Comparison of ENCODE assay signal across 9 cellular contexts in the genomic region with DNA sequence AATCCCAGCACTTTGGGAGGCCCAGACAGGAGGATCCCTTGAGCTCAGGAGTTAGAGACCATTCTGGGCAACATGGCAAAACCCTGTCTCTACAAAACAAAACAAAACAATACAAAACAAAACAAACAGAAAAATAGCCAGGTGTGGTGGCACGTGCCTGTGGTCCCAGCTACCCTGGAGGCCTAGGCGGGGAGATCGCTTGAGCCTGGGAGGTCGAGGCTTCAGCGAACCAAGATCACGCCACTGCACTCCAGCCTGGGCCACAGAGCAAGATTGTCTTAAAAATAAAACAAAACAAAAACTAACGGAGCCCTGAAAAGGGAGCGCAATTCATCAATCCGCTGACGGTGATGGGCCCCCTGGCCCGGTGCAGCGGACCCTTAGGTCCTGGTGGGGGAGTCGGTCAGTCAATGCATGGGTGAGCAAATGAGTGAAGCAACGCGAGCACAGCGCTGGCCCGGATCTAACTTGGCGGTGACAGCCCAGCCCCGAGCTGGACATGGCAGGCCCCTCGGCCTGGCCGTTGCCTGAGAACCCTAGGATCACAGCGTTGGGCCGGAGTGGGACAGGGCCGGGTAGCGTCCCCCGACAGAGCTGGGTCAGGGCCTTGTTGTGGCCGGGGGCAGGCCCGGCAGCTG. TPM values are rescaled to one million over a fixed set of nuclear protein-coding genes. Genes with fewer than 3 reads are reported as not detected.
A peak's percentile ranks its signal among the peaks of the same experiment; 100 is the strongest.
DNase-seq lines count a peak whose midpoint lies in the region; ATAC-seq, FAIRE-seq and TF ChIP-seq lines count a peak whose summit lies in the region.
"Had no signal": no experiment of that assay in that cellular context is flagged by ENCODE, and none has a peak within 500 bp of the region (broad histone marks: within the 10 kb centered on the region; RNA-seq: fewer than 3 reads in every experiment).

No MANE protein-coding gene starts in this region.

- H3K9me3 ChIP-seq in HepG2 (ENCODE audit: low read length), result no peaks in the 10 kb centered on the region
- no peaks in the 10 kb centered on the region for H3K9me3 ChIP-seq in upper lobe of left lung
- no peaks in the 10 kb centered on the region for H3K9me3 ChIP-seq in HAP-1

- WGBS in HepG2 (ENCODE audit: low lambda C conversion rate), result 21% methylated on average over 15 of the region's 28 CpGs
- WGBS in upper lobe of left lung, 2 donors, result 45 to 53% methylated on average over 16 to 23 of the region's 28 CpGs

- ATAC-seq in GM18909 (IDR thresholded peaks at IDR 0.05; ENCODE audit: poor library complexity, unreplicated experiment), result peak; percentile 9
- peak; percentile 87 for ATAC-seq in HepG2
- peak; percentile 63 to 73 for ATAC-seq in upper lobe of left lung (ENCODE audit: low FRiP score in 2 of 2)

- H3K36me3 ChIP-seq in KMS-11 (ENCODE audit: insufficient read depth) (no peaks in the 10 kb centered on the region), HepG2 (replicated peaks in 1 of 2; ENCODE audit: control insufficient read depth in 1 of 2, insufficient read depth in 2 of 2, low read length in 2 of 2) (no peaks in the 10 kb centered on the region), upper lobe of left lung (no peaks in the 10 kb centered on the region), HAP-1 (replicated peaks) (no peaks in the 10 kb centered on the region)

- CTCF ChIA-PET in AG04449 (lab: Yijun Ruan, JAX), result interaction anchor here (1.0 to 1.4 kb wide), 5 partner anchors 11 to 221 kb away, joined by 3 to 5 read pairs (median 4); no protein-coding TSS in a partner anchor
- CTCF ChIA-PET in HepG2 (lab: Yijun Ruan, JAX; ENCODE audit: low intra/inter-chr PET ratio, low total read pairs), result no interaction called here

- DNase-seq in AG04449 (ENCODE audit: low read depth, low spot score) (no peak), caudate nucleus (lab: John Stamatoyannopoulos, UW) (peak in 9 of 61 donors; percentile 8 to 61 (median 22)), HepG2 (ENCODE audit: low spot score) (peak; percentile 41), upper lobe of left lung (peak in 1 of 2 donors; percentile 46), SK-N-DZ (ENCODE audit: low spot score) (no peak), HAP-1 (ENCODE audit: low spot score in 2 of 2) (no peak)

- TF ChIP-seq CTCF in AG04449 (IDR thresholded peaks at IDR 0.05; ENCODE audit: insufficient read depth, low read length, missing control alignments) (no peak), KMS-11 (conservative IDR thresholded peaks at IDR 0.05; ENCODE audit: low read depth, low read length) (no peak), HepG2 (CRISPR knock-in tag; IDR thresholded peaks at IDR 0.05) (peak; percentile 35; the same call in 1 of the 2 replicates), upper lobe of left lung (IDR thresholded peaks at IDR 0.05) (peak in 1 of 6 experiments; percentile 4)

- in situ Hi-C loops in HepG2 (cut with HindIII; ENCODE audit: extremely low pct_ligation_motif_present, low pct_unique_long_range_greater_than_20kb), result no loop called here
- in situ Hi-C loops in HAP-1 (cut with MboI; ENCODE audit: low sequenced_read_pairs), result no loop called here

- peak overlapping the region; percentile 97 for H2AFZ ChIP-seq in KMS-11 (ENCODE audit: low read depth)
- no peak overlapping the region for H2AFZ ChIP-seq in HepG2 (ENCODE audit: low read length)

- POLR2A ChIA-PET in AG04449 (lab: Yijun Ruan, JAX) (interaction anchor here (0.5 kb wide), 1 partner anchor 49 kb away, joined by 3 read pairs; no protein-coding TSS in a partner anchor), HepG2 (lab: Yijun Ruan, JAX) (interaction anchor here (0.6 to 1.5 kb wide), 8 partner anchors 11 to 228 kb away, joined by 3 to 9 read pairs (median 4); a partner anchor contains a TSS)

- TF ChIP-seq POLR2A in HepG2 (IDR thresholded peaks at IDR 0.05; ENCODE audit: insufficient read depth in 1 of 2, low read depth in 2 of 2, low read length in 2 of 2), result peak in 1 of 2 experiments; percentile 41; a peak in 1 of 4 replicates
- TF ChIP-seq POLR2A in upper lobe of left lung (IDR thresholded peaks at IDR 0.05), result no peak

- no peak for TF ChIP-seq EP300 in HepG2 (IDR thresholded peaks at IDR 0.05; ENCODE audit: low read depth in 2 of 2, low read length in 2 of 2)
- TF ChIP-seq EP300 in HepG2 (CRISPR knock-in tag; IDR thresholded peaks at IDR 0.05; ENCODE audit: borderline replicate concordance), result no peak
- TF ChIP-seq EP300 in upper lobe of left lung (IDR thresholded peaks at IDR 0.05), result no peak

- BruUV-seq in HepG2 (replicated peaks; lab: Mats Ljungman, UMichigan), result no TSS peak

- H3K79me2 ChIP-seq in KMS-11 (ENCODE audit: insufficient read depth, low read depth) (no peaks in the 10 kb centered on the region), HepG2 (ENCODE audit: insufficient read depth, low read length) (no peaks in the 10 kb centered on the region)

- peak overlapping the region; percentile 61 for H3K4me3 ChIP-seq in AG04449 (ENCODE audit: low read depth, low read length)
- H3K4me3 ChIP-seq in KMS-11 (IDR thresholded peaks at IDR 0.05; ENCODE audit: insufficient read depth, low read depth, low read length), result no peak overlapping the region
- peak overlapping the region; percentile 78 to 87 (median 79) for H3K4me3 ChIP-seq in HepG2 (replicated peaks in 1 of 3; ENCODE audit: insufficient read depth in 1 of 3, low read depth in 2 of 3, low read length in 3 of 3)
- H3K4me3 ChIP-seq in upper lobe of left lung, result peak overlapping the region; percentile 64 to 93 (median 72)
- H3K4me3 ChIP-seq in HAP-1, result no peak overlapping the region

- H3K4me1 ChIP-seq in KMS-11 (ENCODE audit: low read depth, poor library complexity, severe bottlenecking), result peaks cover 54% of the 10 kb centered on the region
- H3K4me1 ChIP-seq in HepG2 (ENCODE audit: insufficient read depth, low read length), result peaks cover 39% of the 10 kb centered on the region
- H3K4me1 ChIP-seq in upper lobe of left lung, result peaks cover 6 to 36% (median 32%) of the 10 kb centered on the region in 4 donors
- peaks cover 10% of the 10 kb centered on the region for H3K4me1 ChIP-seq in HAP-1

- peak overlapping the region; percentile 72; the same call in 1 of the 2 replicates for H3K27ac ChIP-seq in KMS-11
- H3K27ac ChIP-seq in caudate nucleus (ENCODE audit: low read depth, low read length), result peak overlapping the region; percentile 73
- H3K27ac ChIP-seq in HepG2 (ENCODE audit: extremely low read length, insufficient read depth, low read length), result peak overlapping the region; percentile 73
- H3K27ac ChIP-seq in upper lobe of left lung, result peak overlapping the region; percentile 90 to 92 (median 91)

- FAIRE-seq in HepG2 (lab: Jason Lieb, UNC), result peak; percentile 53
- FAIRE-seq: islet of Langerhans had no signal

- H3K4me2 ChIP-seq in KMS-11, result peak overlapping the region; percentile 59
- H3K4me2 ChIP-seq in HepG2 (ENCODE audit: low read depth, low read length), result peak overlapping the region; percentile 77

- H3K27me3 ChIP-seq in KMS-11 (ENCODE audit: insufficient read depth, low read depth) (no peaks in the 10 kb centered on the region), HepG2 (ENCODE audit: control insufficient read depth in 1 of 2, insufficient read depth in 2 of 2, low read length in 2 of 2) (peaks cover 0 to 2% of the 10 kb centered on the region in 2 experiments; a peak in 2 of 5 replicates), upper lobe of left lung (no peaks in the 10 kb centered on the region), HAP-1 (ENCODE audit: low read depth) (no peaks in the 10 kb centered on the region)

- H4K20me1 ChIP-seq in KMS-11 (ENCODE audit: insufficient read depth) (no peaks in the 10 kb centered on the region), HepG2 (ENCODE audit: insufficient read depth, low read length) (no peaks in the 10 kb centered on the region)

- H3K9ac ChIP-seq in KMS-11 (peak overlapping the region; percentile 89), HepG2 (ENCODE audit: insufficient read depth, low read depth, low read length) (peak overlapping the region; percentile 79)

- no peak for TF ChIP-seq RAD21 in HepG2 (CRISPR knock-in tag; IDR thresholded peaks at IDR 0.05)

- intact Hi-C loops in HepG2 (cut with micrococcal nuclease; ENCODE audit: unreplicated experiment), result no loop called here

TF ChIP-seq in HepG2, 621 proteins besides CTCF, POLR2A, EP300 and RAD21 (continues in another document):
- peak; percentile 92 for TF ChIP-seq ZNF446 (CRISPR knock-in tag; IDR thresholded peaks at IDR 0.05)
- TF ChIP-seq YEATS2 (CRISPR knock-in tag; IDR thresholded peaks at IDR 0.05; ENCODE audit: borderline replicate concordance), result 0 out of 2 replicates have a peak, but pooled peaks have one; percentile 16
- TF ChIP-seq NFE2L2 (IDR thresholded peaks at IDR 0.05; ENCODE audit: low read length), result no peak
- 0 out of 4 replicates have a peak, but pooled peaks of 1 of the 2 experiments have one; percentile 22 for TF ChIP-seq KLF16 (CRISPR knock-in tag; IDR thresholded peaks at IDR 0.05)
- TF ChIP-seq ZNF616 (CRISPR knock-in tag; IDR thresholded peaks at IDR 0.05; ENCODE audit: low read depth), result no peak

RNA-seq across cellular contexts. Expression of a gene that starts 52.4 kb away (rescaled TPM):
- total RNA-seq in HepG2 (2016; rRNA removed; fragmentation: Illumina TruSeq; extraction: Trizol), result 11.8 and 17.4 TPM in 2 replicates
- total RNA-seq in HepG2 (2016; cell fraction: cytosol; rRNA removed; fragmentation: Illumina TruSeq; extraction: Trizol; ENCODE audit: low read depth), result 2.2 and 2.6 TPM in 2 replicates
- total RNA-seq in HepG2 (2016; cell fraction: insoluble cytoplasmic fraction; rRNA removed; fragmentation: Illumina TruSeq; extraction: Trizol), result 10.5 and 15.0 TPM in 2 replicates
- total RNA-seq in HepG2 (2016; cell fraction: membrane; rRNA removed; fragmentation: Illumina TruSeq; extraction: Trizol), result 3.6 and 3.8 TPM in 2 replicates
- total RNA-seq in HepG2 (2016; cell fraction: nucleus; rRNA removed; fragmentation: Illumina TruSeq; extraction: Trizol), result 12.3 and 13.7 TPM in 2 replicates
- polyA plus RNA-seq in HepG2 (2011; rRNA removed), result 2.8 and 5.1 TPM in 2 replicates
- polyA plus RNA-seq in HepG2 (2011; cell fraction: cytosol; rRNA removed), result 1.1 and 1.5 TPM in 2 replicates
- 2.3 and 2.9 TPM in 2 replicates for polyA plus RNA-seq in HepG2 (2011; cell fraction: nucleus; rRNA removed)
- 0.87 and 4.0 TPM in 2 replicates for polyA plus RNA-seq in HepG2 (2012)
- 0.60 and 0.83 TPM in 2 replicates for polyA plus RNA-seq in HepG2 (2016; cell fraction: cytosol; fragmentation: Illumina TruSeq; extraction: Trizol; ENCODE audit: low read depth)
- 14.9 and 15.0 TPM in 2 replicates for polyA plus RNA-seq in HepG2 (2016; cell fraction: insoluble cytoplasmic fraction; fragmentation: Illumina TruSeq; extraction: Trizol; ENCODE audit: low read depth)
- polyA plus RNA-seq in HepG2 (2016; cell fraction: membrane; fragmentation: Illumina TruSeq; extraction: Trizol; ENCODE audit: low read depth), result 1.5 and 1.7 TPM in 2 replicates
- 15.5 and 15.9 TPM in 2 replicates for polyA plus RNA-seq in HepG2 (2016; cell fraction: nucleus; fragmentation: Illumina TruSeq; extraction: Trizol; ENCODE audit: insufficient read depth, low read depth)
- 4.0 and 28.3 TPM in 2 replicates for polyA minus RNA-seq in HepG2 (2011; rRNA and poly(A)+ RNA removed; ENCODE audit: low replicate concordance)
- 2.6 and 3.3 TPM in 2 replicates for polyA minus RNA-seq in HepG2 (2011; cell fraction: cytosol; rRNA and poly(A)+ RNA removed)
- polyA minus RNA-seq in HepG2 (2011; cell fraction: nucleus; rRNA and poly(A)+ RNA removed), result 4.2 and 5.9 TPM in 2 replicates
- total RNA-seq in upper lobe of left lung, result 10 to 100 TPM in 1 of 6 donors, 1 to 10 TPM in 3, under 1 TPM in 2; 0.76 to 31.4 (median 2.6) TPM
- 30.4 and 32.2 TPM in 2 replicates for polyA plus RNA-seq in SK-N-DZ (2014; cell fraction: cytosol; rRNA removed)
- 31.4 and 54.6 TPM in 2 replicates for polyA plus RNA-seq in SK-N-DZ (2014; cell fraction: nucleus; rRNA removed)

Comparison
In these comparisons a context has a peak if more than half of its experiments do, and no peak if none do; other contexts are left out.
1. H3K4me3 ChIP-seq: peak in AG04449 (single experiment), HepG2 (3 of 3) and upper lobe of left lung (4 of 4); none in KMS-11 (single experiment) and HAP-1 (single experiment).
2. ATAC-seq: peak in every context shown above with its lines; median percentile 87 in HepG2; 68 in upper lobe of left lung; 9 in GM18909.
3. Peak in every context shown above with its lines, with median percentiles within 50 percentile points of each other: H3K27ac ChIP-seq.